Comparison of ENCODE assay signal across 2 cellular contexts in genomic region chr6:169638915-169639314, GRCh38.
TF ChIP-seq lines count a peak whose summit lies in the region.

No MANE protein-coding gene starts in this region.

TF ChIP-seq in SK-N-SH treated with all-trans-retinoic acid at 6 μM for 48 hours, 23 proteins besides CTCF, POLR2A, EP300 and RAD21 (continued from another document):
- TF ChIP-seq, protein P1, sequence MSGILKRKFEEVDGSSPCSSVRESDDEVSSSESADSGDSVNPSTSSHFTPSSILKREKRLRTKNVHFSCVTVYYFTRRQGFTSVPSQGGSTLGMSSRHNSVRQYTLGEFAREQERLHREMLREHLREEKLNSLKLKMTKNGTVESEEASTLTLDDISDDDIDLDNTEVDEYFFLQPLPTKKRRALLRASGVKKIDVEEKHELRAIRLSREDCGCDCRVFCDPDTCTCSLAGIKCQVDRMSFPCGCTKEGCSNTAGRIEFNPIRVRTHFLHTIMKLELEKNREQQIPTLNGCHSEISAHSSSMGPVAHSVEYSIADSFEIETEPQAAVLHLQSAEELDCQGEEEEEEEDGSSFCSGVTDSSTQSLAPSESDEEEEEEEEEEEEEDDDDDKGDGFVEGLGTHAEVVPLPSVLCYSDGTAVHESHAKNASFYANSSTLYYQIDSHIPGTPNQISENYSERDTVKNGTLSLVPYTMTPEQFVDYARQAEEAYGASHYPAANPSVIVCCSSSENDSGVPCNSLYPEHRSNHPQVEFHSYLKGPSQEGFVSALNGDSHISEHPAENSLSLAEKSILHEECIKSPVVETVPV (CRISPR knock-in tag; IDR thresholded peaks at IDR 0.05), result no peak
- TF ChIP-seq SNAI2 (CRISPR knock-in tag; IDR thresholded peaks at IDR 0.05), result no peak

TF ChIP-seq in SK-N-SH, 30 proteins besides CTCF, POLR2A, EP300 and RAD21 (continued from another document):
- TF ChIP-seq IRF3 (IDR thresholded peaks at IDR 0.05; ENCODE audit: low read depth, low read length) (no peak), ELF1 (IDR thresholded peaks at IDR 0.05) (no peak), GABPA (IDR thresholded peaks at IDR 0.05; ENCODE audit: low read depth) (no peak), MXI1 (IDR thresholded peaks at IDR 0.05; ENCODE audit: low read depth, low read length) (no peak), NFIC (IDR thresholded peaks at IDR 0.05; ENCODE audit: borderline replicate concordance) (no peak), SMC3 (IDR thresholded peaks at IDR 0.05; ENCODE audit: low read depth, low read length) (no peak), EZH2phosphoT487 (IDR thresholded peaks at IDR 0.05; ENCODE audit: borderline replicate concordance, low read depth) (no peak), GATA2 (CRISPR knock-in tag; IDR thresholded peaks at IDR 0.05) (no peak), FOXM1 (IDR thresholded peaks at IDR 0.05; ENCODE audit: low read depth) (no peak), MEF2A (IDR thresholded peaks at IDR 0.05; ENCODE audit: borderline replicate concordance, low read depth) (no peak)
- TF ChIP-seq, protein P2, sequence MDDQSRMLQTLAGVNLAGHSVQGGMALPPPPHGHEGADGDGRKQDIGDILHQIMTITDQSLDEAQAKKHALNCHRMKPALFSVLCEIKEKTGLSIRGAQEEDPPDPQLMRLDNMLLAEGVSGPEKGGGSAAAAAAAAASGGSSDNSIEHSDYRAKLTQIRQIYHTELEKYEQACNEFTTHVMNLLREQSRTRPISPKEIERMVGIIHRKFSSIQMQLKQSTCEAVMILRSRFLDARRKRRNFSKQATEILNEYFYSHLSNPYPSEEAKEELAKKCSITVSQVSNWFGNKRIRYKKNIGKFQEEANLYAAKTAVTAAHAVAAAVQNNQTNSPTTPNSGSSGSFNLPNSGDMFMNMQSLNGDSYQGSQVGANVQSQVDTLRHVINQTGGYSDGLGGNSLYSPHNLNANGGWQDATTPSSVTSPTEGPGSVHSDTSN (IDR thresholded peaks at IDR 0.05), result no peak
